7 cellular contexts compared by ENCODE assay signal in genomic region chr16:84504420-84505248, GRCh38. TPM values are rescaled to one million over a fixed set of nuclear protein-coding genes. Genes with fewer than 3 reads are reported as not detected.
DNase-seq lines count a peak whose midpoint lies in the region; ATAC-seq, FAIRE-seq and TF ChIP-seq lines count a peak whose summit lies in the region.

A gene with protein sequence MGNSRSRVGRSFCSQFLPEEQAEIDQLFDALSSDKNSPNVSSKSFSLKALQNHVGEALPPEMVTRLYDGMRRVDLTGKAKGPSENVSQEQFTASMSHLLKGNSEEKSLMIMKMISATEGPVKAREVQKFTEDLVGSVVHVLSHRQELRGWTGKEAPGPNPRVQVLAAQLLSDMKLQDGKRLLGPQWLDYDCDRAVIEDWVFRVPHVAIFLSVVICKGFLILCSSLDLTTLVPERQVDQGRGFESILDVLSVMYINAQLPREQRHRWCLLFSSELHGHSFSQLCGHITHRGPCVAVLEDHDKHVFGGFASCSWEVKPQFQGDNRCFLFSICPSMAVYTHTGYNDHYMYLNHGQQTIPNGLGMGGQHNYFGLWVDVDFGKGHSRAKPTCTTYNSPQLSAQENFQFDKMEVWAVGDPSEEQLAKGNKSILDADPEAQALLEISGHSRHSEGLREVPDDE (minus strand): TSS chr16:84504659. CDS start chr16:84498086, 6,573 bp downstream.

- peaks cover 11% of the 10 kb centered on the region for H4K20me1 ChIP-seq in smooth muscle cell (ENCODE audit: low read depth)

- 7% methylated on average over 21 of the region's 45 CpGs for WGBS in smooth muscle cell (ENCODE audit: low lambda C conversion rate)

- no peaks in the 10 kb centered on the region for H3F3A ChIP-seq in smooth muscle cell (ENCODE audit: low read depth)

- H3K4me3 ChIP-seq in WERI-Rb-1 (ENCODE audit: low read depth, low read length) (peak within 1 kb of the TSS; percentile 57), bronchial epithelial cell (ENCODE audit: low read depth, low read length) (peak within 1 kb of the TSS; percentile 86), smooth muscle cell (peak within 1 kb of the TSS; percentile 75)

- no peak for TF ChIP-seq CTCF in WERI-Rb-1 (IDR thresholded peaks at IDR 0.05; ENCODE audit: low read depth, low read length)
- no peak for TF ChIP-seq CTCF in bronchial epithelial cell (IDR thresholded peaks at IDR 0.05; ENCODE audit: insufficient read depth, low read length, severe bottlenecking)
- no peak for TF ChIP-seq CTCF in smooth muscle cell (IDR thresholded peaks at IDR 0.05; ENCODE audit: borderline replicate concordance, insufficient read depth, poor library complexity, severe bottlenecking)

- peak within 1 kb of the TSS; percentile 79 for H2AFZ ChIP-seq in smooth muscle cell (ENCODE audit: low read depth)

- H3K27ac ChIP-seq in WERI-Rb-1, result peak within 1 kb of the TSS; percentile 64
- peak within 1 kb of the TSS; percentile 79 for H3K27ac ChIP-seq in smooth muscle cell (ENCODE audit: low read depth)

- ATAC-seq in GM18499 (IDR thresholded peaks at IDR 0.05; ENCODE audit: insufficient read depth, unreplicated experiment) (peak; percentile 84), HG02870 (IDR thresholded peaks at IDR 0.05; ENCODE audit: unreplicated experiment) (peak; percentile 98)

- peaks cover 13% of the 10 kb centered on the region for H3K4me1 ChIP-seq in smooth muscle cell (ENCODE audit: low read depth)

- DNase-seq in NCI-H2029 (lab: John Stamatoyannopoulos, UW) (peak; percentile 82), WERI-Rb-1 (peak; percentile 93), bronchial epithelial cell (ENCODE audit: low read depth) (peak; percentile 90), iPS-NIHi11 (ENCODE audit: low spot score) (peak; percentile 100), smooth muscle cell (lab: John Stamatoyannopoulos, UW; ENCODE audit: unreplicated experiment) (peak; percentile 92)

- H3K4me2 ChIP-seq in smooth muscle cell, result peak within 1 kb of the TSS; percentile 87

- H3K27me3 ChIP-seq in WERI-Rb-1 (ENCODE audit: insufficient read depth, low read depth, severe bottlenecking) (no peaks in the 10 kb centered on the region), bronchial epithelial cell (ENCODE audit: control insufficient read depth, insufficient read depth, low read length) (no peaks in the 10 kb centered on the region), smooth muscle cell (ENCODE audit: low read depth) (no peaks in the 10 kb centered on the region)

- peak within 1 kb of the TSS; percentile 78 for H3K9ac ChIP-seq in smooth muscle cell (ENCODE audit: low read depth)

- no peak for FAIRE-seq in bronchial epithelial cell (lab: Jason Lieb, UNC)

- peaks cover 14% of the 10 kb centered on the region for H3K79me2 ChIP-seq in smooth muscle cell (ENCODE audit: low read depth)

- H3K9me3 ChIP-seq in WERI-Rb-1 (ENCODE audit: severe bottlenecking) (no peaks in the 10 kb centered on the region), smooth muscle cell (replicated peaks; ENCODE audit: low read depth) (no peaks in the 10 kb centered on the region)

- H3K36me3 ChIP-seq in WERI-Rb-1 (no peaks in the 10 kb centered on the region), bronchial epithelial cell (ENCODE audit: control insufficient read depth, insufficient read depth, low read length) (peaks cover 10% of the 10 kb centered on the region), smooth muscle cell (ENCODE audit: low read depth) (no peaks in the 10 kb centered on the region)

RNA-seq across cellular contexts. Expression of the gene that starts here (rescaled TPM):
- total RNA-seq in bronchial epithelial cell, result 36.7 and 47.9 TPM in 2 replicates
- 26.4 and 28.2 TPM in 2 replicates for total RNA-seq in smooth muscle cell
- polyA plus RNA-seq in smooth muscle cell, result 32.1 and 44.8 TPM in 2 replicates

Comparison
In these comparisons a context has a peak if more than half of its experiments do, and no peak if none do; other contexts are left out.
1. Peak in every context shown above with its lines: DNase-seq, ATAC-seq, H3K4me3 ChIP-seq and H3K27ac ChIP-seq.